In the genomic region with DNA sequence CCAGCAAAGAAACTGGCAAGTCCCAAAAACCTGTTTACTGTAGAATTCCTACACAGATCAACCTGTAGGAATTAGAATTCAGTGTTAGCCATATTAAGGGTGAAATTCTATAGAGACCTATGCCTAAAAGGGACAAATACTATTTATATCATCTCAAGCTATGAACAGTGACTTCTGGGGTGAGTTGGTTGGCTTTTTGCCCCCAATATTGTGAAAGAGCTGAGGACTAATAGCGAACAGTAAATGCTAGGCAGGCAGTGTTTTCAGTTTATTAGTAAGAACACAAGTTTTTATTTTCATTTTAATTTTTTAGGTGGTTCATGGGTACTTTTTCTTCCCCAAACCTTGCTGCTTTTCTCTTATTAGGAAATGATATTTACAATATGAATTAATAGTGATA, we compare ENCODE assay signal across 35 cellular contexts.
"Had no signal": no experiment of that assay in that cellular context is flagged by ENCODE, and none has a peak within 500 bp of the region (broad histone marks: within the 10 kb centered on the region; RNA-seq: fewer than 3 reads in every experiment).

No MANE protein-coding gene starts in this region.

- H3K4me3 ChIP-seq: ascending aorta, gastrocnemius medialis, left ventricle myocardium inferior, pancreas, prostate gland, tibial artery, upper lobe of right lung had no signal

- H3K36me3 ChIP-seq: prostate gland had no signal

- H3K27me3 ChIP-seq: ascending aorta, gastrocnemius medialis, pancreas, tibial artery, upper lobe of right lung had no signal

- H3K4me1 ChIP-seq: ascending aorta, pancreas, prostate gland, upper lobe of right lung had no signal

- H3K9me3 ChIP-seq: ascending aorta, gastrocnemius medialis, left ventricle myocardium inferior, pancreas, prostate gland, tibial artery, upper lobe of right lung had no signal

- H3K9me3 Mint-ChIP-seq: activated naive CD4-positive, alpha-beta T cell treated with anti-CD3 and anti-CD28 coated beads, Interleukin-2, amount 10 ng/mL, durations not matched to agents 7 days and 5 days; activated naive CD8-positive, alpha-beta T cell treated with anti-CD3 and anti-CD28 coated beads, Interleukin-2, amount 10 ng/mL, durations not matched to agents 7 days and 5 days; brain; effector memory CD8-positive, alpha-beta T cell; mesothelial cell of epicardium; naive B cell; nephron progenitor cell; stimulated activated naive CD8-positive, alpha-beta T cell treated with anti-CD3 and anti-CD28 coated beads, Interleukin-15, amount 100 ng/mL, for 72 hours; T-helper 1 cell treated with Interleukin-12 subunit alpha and Interleukin-12 subunit beta and Interleukin-4 antibody, amounts not matched to agents 30 μg/mL and 1 μg/mL, for 36 hours had no signal

- H3K4me3 Mint-ChIP-seq: activated naive CD4-positive, alpha-beta T cell treated with anti-CD3 and anti-CD28 coated beads, Interleukin-2, amount 10 ng/mL, durations not matched to agents 7 days and 5 days; activated naive CD8-positive, alpha-beta T cell treated with anti-CD3 and anti-CD28 coated beads, Interleukin-2, amount 10 ng/mL, durations not matched to agents 7 days and 5 days; brain; effector memory CD8-positive, alpha-beta T cell; mesothelial cell of epicardium; naive B cell; nephron progenitor cell; stimulated activated memory B cell treated with anti-CD40 and anti-IgM and Interleukin-4, amounts not matched to agents 10 μg/mL and 1 μg/mL and 100 μg/mL, for 72 hours; stimulated activated naive CD8-positive, alpha-beta T cell treated with anti-CD3 and anti-CD28 coated beads, Interleukin-15, amount 100 ng/mL, for 72 hours; T-helper 1 cell treated with Interleukin-12 subunit alpha and Interleukin-12 subunit beta and Interleukin-4 antibody, amounts not matched to agents 30 μg/mL and 1 μg/mL, for 36 hours had no signal

- H3K27me3 Mint-ChIP-seq: activated naive CD4-positive, alpha-beta T cell treated with anti-CD3 and anti-CD28 coated beads, Interleukin-2, amount 10 ng/mL, durations not matched to agents 7 days and 5 days; activated naive CD8-positive, alpha-beta T cell treated with anti-CD3 and anti-CD28 coated beads, Interleukin-2, amount 10 ng/mL, durations not matched to agents 7 days and 5 days; brain; effector memory CD8-positive, alpha-beta T cell; naive B cell; stimulated activated memory B cell treated with anti-CD40 and anti-IgM and Interleukin-4, amounts not matched to agents 10 μg/mL and 1 μg/mL and 100 μg/mL, for 72 hours; stimulated activated naive CD8-positive, alpha-beta T cell treated with anti-CD3 and anti-CD28 coated beads, Interleukin-15, amount 100 ng/mL, for 72 hours had no signal

- ATAC-seq: activated CD4-positive, CD25-positive, alpha-beta regulatory T cell treated with anti-CD3 and anti-CD28 coated beads, Interleukin-2, amount 50 U/mL, for 24 hours; effector memory CD8-positive, alpha-beta T cell; gastrocnemius medialis; pancreas; sciatic nerve; stimulated activated memory B cell treated with anti-CD40 and anti-IgM and Interleukin-4, amounts not matched to agents 10 μg/mL and 1 μg/mL and 100 μg/mL, for 72 hours; stimulated activated naive CD8-positive, alpha-beta T cell treated with anti-CD3 and anti-CD28 coated beads, Interleukin-15, amount 100 ng/mL, for 72 hours; upper lobe of right lung had no signal

- H3K4me1 Mint-ChIP-seq: activated naive CD4-positive, alpha-beta T cell treated with anti-CD3 and anti-CD28 coated beads, Interleukin-2, amount 10 ng/mL, durations not matched to agents 7 days and 5 days; brain; mesothelial cell of epicardium; nephron progenitor cell had no signal

- H3K27ac ChIP-seq: ascending aorta, gastrocnemius medialis, left ventricle myocardium inferior, pancreas, prostate gland, tibial artery, upper lobe of right lung, WERI-Rb-1 had no signal

- DNase-seq: activated CD4-positive, alpha-beta T cell treated with anti-CD3 and anti-CD28 coated beads for 48 hours; activated CD4-positive, alpha-beta T cell treated with anti-CD3 and anti-CD28 coated beads, Interleukin-2, amount 50 U/mL, for 48 hours; activated CD8-positive, alpha-beta memory T cell treated with anti-CD3 and anti-CD28 coated beads for 24 hours; activated CD8-positive, alpha-beta memory T cell treated with anti-CD3 and anti-CD28 coated beads, Interleukin-2, amount 50 U/mL, for 4 hours; activated gamma-delta T cell; activated naive CD4-positive, alpha-beta T cell treated with anti-CD3 and anti-CD28 coated beads, Interleukin-2, amount 10 ng/mL, durations not matched to agents 7 days and 5 days; activated naive CD8-positive, alpha-beta T cell treated with anti-CD3 and anti-CD28 coated beads, Interleukin-2, amount 10 ng/mL, durations not matched to agents 7 days and 5 days; activated T-cell treated with anti-CD3 and anti-CD28 coated beads, Interleukin-2, amount 50 U/mL, for 1 hour; cortex of kidney; effector memory CD8-positive, alpha-beta T cell; gastrocnemius medialis; glutamatergic neuron; islet precursor cell; left ventricle myocardium inferior; naive B cell; nephron progenitor cell; pancreas; retina; small intestine; stimulated activated CD4-positive, alpha-beta T cell treated with anti-CD3 and anti-CD28 coated beads, Interleukin-1b, Interleukin-23, amount 100 ng/mL, for 48 hours; stimulated activated CD4-positive, alpha-beta T cell treated with anti-CD3 and anti-CD28 coated beads, Interleukin-4, amount 100 ng/mL, for 4 hours; stimulated activated CD8-positive, alpha-beta memory T cell treated with anti-CD3 and anti-CD28 coated beads, Interleukin-4, amount 100 ng/mL, for 48 hours; stimulated activated naive CD8-positive, alpha-beta T cell treated with anti-CD3 and anti-CD28 coated beads, Interleukin-15, amount 100 ng/mL, for 72 hours; T1000; tibial artery; upper lobe of right lung; WERI-Rb-1 had no signal
